10 cellular contexts compared by ENCODE assay signal in the genomic region with DNA sequence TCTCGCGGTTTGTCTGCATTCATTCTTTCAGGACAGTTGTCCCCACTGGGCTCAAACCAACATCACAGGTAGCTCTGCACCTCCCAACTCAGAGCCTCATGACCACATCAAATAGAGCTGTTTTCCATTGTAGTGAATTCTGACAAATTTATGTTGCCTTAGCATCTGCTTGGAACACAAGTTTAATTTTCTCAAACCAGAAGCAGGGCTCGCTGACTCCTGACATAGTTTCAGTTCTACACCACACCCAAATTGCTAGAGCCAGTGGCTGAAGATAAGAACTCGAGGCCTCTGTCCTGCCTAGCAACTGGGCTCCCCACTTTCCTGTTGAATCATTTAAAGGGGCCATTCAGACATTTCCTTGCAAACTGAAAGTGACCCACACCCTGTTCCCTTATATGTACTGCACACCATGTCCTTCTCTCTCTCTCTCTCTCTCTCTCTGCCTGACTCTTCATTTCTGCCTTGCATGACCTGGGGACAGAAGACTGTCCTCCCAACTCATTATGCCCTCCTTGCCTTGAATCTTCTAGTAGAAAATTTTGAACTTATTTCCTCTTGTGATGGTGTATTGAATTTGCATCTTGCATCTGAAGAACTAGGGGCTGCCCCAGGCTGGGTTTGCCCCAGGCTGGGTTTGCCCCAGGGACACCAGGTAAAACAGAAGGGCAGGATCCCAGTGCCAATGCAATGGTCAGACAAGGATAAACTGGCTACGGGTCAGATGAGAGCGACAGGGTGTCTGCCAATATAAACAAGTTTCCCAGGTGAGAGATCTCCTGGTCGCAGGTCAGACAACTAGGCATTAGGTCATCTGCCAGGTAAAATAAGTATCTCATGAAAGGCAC. TPM values are rescaled to one million over a fixed set of nuclear protein-coding genes. Genes with fewer than 3 reads are reported as not detected.
DNase-seq lines count a peak whose midpoint lies in the region; ATAC-seq and TF ChIP-seq lines count a peak whose summit lies in the region.
"Had no signal": no experiment of that assay in that cellular context is flagged by ENCODE, and none has a peak within 500 bp of the region (broad histone marks: within the 10 kb centered on the region; RNA-seq: fewer than 3 reads in every experiment).

No MANE protein-coding gene starts in this region.

- H3K36me3 ChIP-seq in H7 (replicated peaks; ENCODE audit: control insufficient read depth, insufficient read depth, low read length): no peaks in the 10 kb centered on the region

- H3K4me1 Mint-ChIP-seq in memory B cell: peaks cover 40% of the 10 kb centered on the region

- peak overlapping the region; percentile 70 for H3K4me3 Mint-ChIP-seq in memory B cell

- H3K4me3 ChIP-seq in H7 (ENCODE audit: insufficient read depth, low read depth, low read length): no peak overlapping the region

- TF ChIP-seq CTCF in GM10266 (IDR thresholded peaks at IDR 0.05; ENCODE audit: control insufficient read depth, insufficient read depth, low read depth, missing control alignments): no peak

- no peaks in the 10 kb centered on the region for H3K27me3 ChIP-seq in H7 (ENCODE audit: control insufficient read depth, insufficient read depth, low read length)

- H3K27me3 Mint-ChIP-seq in memory B cell: no peaks in the 10 kb centered on the region

- ATAC-seq in GM19372 (IDR thresholded peaks at IDR 0.05; ENCODE audit: low read depth, unreplicated experiment) (peak; percentile 79), memory B cell (ENCODE audit: low read depth) (peak; percentile 81), HG02840 (IDR thresholded peaks at IDR 0.05; ENCODE audit: low FRiP score, unreplicated experiment) (no peak)

- DNase-seq in GM10266 (ENCODE audit: extremely low spot score) (peak; percentile 34), RPMI7951 (ENCODE audit: low read depth) (peak; percentile 6), memory B cell (ENCODE audit: low spot score in 2 of 2) (peak in 1 of 2 donors; percentile 45), COLO668 (lab: John Stamatoyannopoulos, UW; ENCODE audit: unreplicated experiment) (no peak), H7 (no peak), NCI-H510A treated with DMSO at 0.1 percent for 48 hours (lab: John Stamatoyannopoulos, UW) (no peak)
- DNase-seq: activated gamma-delta T cell, C1 segment of cervical spinal cord had no signal

- H3K9me3 Mint-ChIP-seq in memory B cell: peaks cover 4% of the 10 kb centered on the region

- H3K27ac Mint-ChIP-seq in memory B cell: peak overlapping the region; percentile 91

- H3K36me3 Mint-ChIP-seq in memory B cell: peaks cover 2% of the 10 kb centered on the region

RNA-seq across cellular contexts. Expression of a gene that starts 9.7 kb away (rescaled TPM):
- not detected in 2 replicates for total RNA-seq in RPMI7951 (2014; rRNA removed; shearing (Covaris generic))
- 1.7 and 1.8 TPM in 2 replicates for total RNA-seq in H7 (2014; rRNA removed; shearing (Covaris generic))

Comparison
In these comparisons a context has a peak if more than half of its experiments do, and no peak if none do; other contexts are left out.
1. DNase-seq: peak in GM10266 (single experiment) and RPMI7951 (single experiment); none in COLO668 (single experiment), H7 (single experiment) and NCI-H510A treated with DMSO at 0.1 percent for 48 hours (single experiment).